Comparison of ENCODE assay signal across 8 cellular contexts in genomic region chr7:74206589-74207120, GRCh38.
DNase-seq lines count a peak whose midpoint lies in the region; ATAC-seq and TF ChIP-seq lines count a peak whose summit lies in the region.

No MANE protein-coding gene starts in this region.

- H3K27me3 ChIP-seq in OCI-LY1 (ENCODE audit: insufficient read depth, low read length) (no peaks in the 10 kb centered on the region), mucosa of rectum (ENCODE audit: control insufficient read depth in 2 of 2, insufficient read depth in 2 of 2, low read length in 2 of 2) (peaks cover 2 to 6% of the 10 kb centered on the region in 2 donors)

- H3K27ac ChIP-seq in OCI-LY1 (ENCODE audit: low read depth, low read length, poor library complexity, severe bottlenecking) (no peak overlapping the region), mucosa of rectum (ENCODE audit: low read depth in 2 of 2, low read length in 2 of 2) (no peak overlapping the region)

- no peaks in the 10 kb centered on the region for H4K20me1 ChIP-seq in OCI-LY1 (ENCODE audit: insufficient read depth, low read length)

- H3K9ac ChIP-seq in OCI-LY1 (ENCODE audit: low read length), result no peak overlapping the region
- H3K9ac ChIP-seq in mucosa of rectum (ENCODE audit: low read depth in 1 of 2, low read length in 2 of 2), result peak overlapping the region; percentile 24 to 47

- no peaks in the 10 kb centered on the region for H3F3A ChIP-seq in OCI-LY1 (ENCODE audit: insufficient read depth, low read length)

- H3K4me3 ChIP-seq in OCI-LY1 (ENCODE audit: low read depth, low read length, poor library complexity, severe bottlenecking), result no peak overlapping the region
- H3K4me3 ChIP-seq in epithelial cell of esophagus (ENCODE audit: low read length), result no peak overlapping the region
- peak overlapping the region; percentile 36 to 65 for H3K4me3 ChIP-seq in mucosa of rectum (ENCODE audit: low read length in 2 of 2)

- TF ChIP-seq CTCF in OCI-LY1 (IDR thresholded peaks at IDR 0.05; ENCODE audit: low read length), result peak; percentile 99
- peak; percentile 91 for TF ChIP-seq CTCF in epithelial cell of esophagus (IDR thresholded peaks at IDR 0.05; ENCODE audit: insufficient read depth, low read depth, low read length, missing control alignments)

- H3K9me2 ChIP-seq in OCI-LY1 (ENCODE audit: low read depth, low read length), result no peaks in the 10 kb centered on the region

- no peaks in the 10 kb centered on the region for H3K79me2 ChIP-seq in OCI-LY1 (ENCODE audit: insufficient read depth, low read length)

- DNase-seq in DMS53 treated with DMSO at 0.1 percent for 48 hours (lab: John Stamatoyannopoulos, UW; ENCODE audit: unreplicated experiment) (peak; percentile 90), HK-2 (ENCODE audit: unreplicated experiment) (peak; percentile 93), activated T-cell treated with anti-CD3 and anti-CD28 coated beads for 24 hours (ENCODE audit: low read depth) (peak; percentile 64), epithelial cell of esophagus (ENCODE audit: low read depth) (peak; percentile 58)
- DNase-seq in stimulated activated CD8-positive, alpha-beta memory T cell treated with anti-CD3 and anti-CD28 coated beads, Interleukin-4, amount 100 ng/mL, for 4 hours (ENCODE audit: low read depth in 2 of 2, low spot score in 1 of 2), result peak; percentile 52 to 74

- ATAC-seq in GM18873 (IDR thresholded peaks at IDR 0.05; ENCODE audit: low FRiP score, unreplicated experiment), result no peak

- H3K36me3 ChIP-seq in OCI-LY1 (ENCODE audit: insufficient read depth, low read length), result no peaks in the 10 kb centered on the region
- no peaks in the 10 kb centered on the region for H3K36me3 ChIP-seq in mucosa of rectum (ENCODE audit: control insufficient read depth in 2 of 2, insufficient read depth in 2 of 2, low read length in 2 of 2)

- H3K4me1 ChIP-seq in OCI-LY1 (ENCODE audit: insufficient read depth, low read length, severe bottlenecking), result peaks cover 21% of the 10 kb centered on the region
- peaks cover 2 to 7% of the 10 kb centered on the region in 2 donors for H3K4me1 ChIP-seq in mucosa of rectum (ENCODE audit: control insufficient read depth in 2 of 2, insufficient read depth in 2 of 2, low read length in 2 of 2)

- no peak overlapping the region for H2AFZ ChIP-seq in OCI-LY1 (ENCODE audit: low read length)

- H3K9me3 ChIP-seq in OCI-LY1 (ENCODE audit: low read length) (no peaks in the 10 kb centered on the region), mucosa of rectum (ENCODE audit: control insufficient read depth in 2 of 2, low read length in 2 of 2) (no peaks in the 10 kb centered on the region)

- H3K4me2 ChIP-seq in OCI-LY1 (ENCODE audit: low read length), result peak overlapping the region; percentile 42; the same call in 1 of the 2 replicates

Comparison
In these comparisons a context has a peak if more than half of its experiments do, and no peak if none do; other contexts are left out.
1. H3K4me3 ChIP-seq: peak in mucosa of rectum (2 of 2); none in OCI-LY1 (single experiment) and epithelial cell of esophagus (single experiment).
2. Peak in every context shown above with its lines, with median percentiles within 50 percentile points of each other: DNase-seq.